ENCODE assay signal across 8 cellular contexts in genomic region chr20:40689943-40690835, GRCh38. TPM values are rescaled to one million over a fixed set of nuclear protein-coding genes. Genes with fewer than 3 reads are reported as not detected.
DNase-seq lines count a peak whose midpoint lies in the region; ATAC-seq and TF ChIP-seq lines count a peak whose summit lies in the region.

No MANE protein-coding gene starts in this region.

- peak overlapping the region; percentile 80 for H3K9ac ChIP-seq in trophoblast cell (ENCODE audit: low read length)

- H2BK5ac ChIP-seq in trophoblast cell (ENCODE audit: low read depth, low read length, poor library complexity) = peak overlapping the region; percentile 57

- H4K91ac ChIP-seq in trophoblast cell (ENCODE audit: low read depth, low read length) = peak overlapping the region; percentile 90

- H2BK12ac ChIP-seq in trophoblast cell (ENCODE audit: low read length) = peak overlapping the region; percentile 83

- no peak overlapping the region for H2AK5ac ChIP-seq in trophoblast cell (ENCODE audit: low read length)

- peaks cover 0 to 13% (median 0%) of the 10 kb centered on the region in 9 donors for H3K36me3 ChIP-seq in heart right ventricle
- H3K36me3 ChIP-seq in trophoblast cell (ENCODE audit: control insufficient read depth in 1 of 2, insufficient read depth in 2 of 2, low read length in 2 of 2) = peaks cover under 1 to 2% of the 10 kb centered on the region in 2 experiments
- no peaks in the 10 kb centered on the region for H3K36me3 ChIP-seq in vagina

- peak overlapping the region; percentile 61 for H4K12ac ChIP-seq in trophoblast cell (ENCODE audit: low read depth, low read length)

- intact Hi-C loops in heart right ventricle (cut with DNase I) (loop anchor here (1.0 to 10.0 kb wide), 19 partner anchors 35 to 1575 kb away; no protein-coding TSS in a partner anchor), vagina (cut with DNase I) (loop anchor here (5.0 to 10.0 kb wide), 3 partner anchors 185 to 803 kb away; no protein-coding TSS in a partner anchor)

- peak in 1 of 2 donors; percentile 21 for TF ChIP-seq POLR2A in vagina (IDR thresholded peaks at IDR 0.05)

- H3K18ac ChIP-seq in trophoblast cell (ENCODE audit: low read length) = peak overlapping the region; percentile 68

- DNase-seq in COLO668 (lab: John Stamatoyannopoulos, UW; ENCODE audit: unreplicated experiment) (peak; percentile 65), Kasumi-1 (lab: John Stamatoyannopoulos, UW) (peak; percentile 45 to 61), SKM-1 (lab: John Stamatoyannopoulos, UW; ENCODE audit: unreplicated experiment) (peak; percentile 28), amniotic epithelial cell (ENCODE audit: low read depth) (peak; percentile 80), heart right ventricle (peak; percentile 90 to 92), trophoblast cell (peak; percentile 83 to 90), vagina (ENCODE audit: extremely low spot score in 2 of 2) (no peak)

- H3K9me3 ChIP-seq in heart right ventricle (no peaks in the 10 kb centered on the region), trophoblast cell (ENCODE audit: insufficient read depth, low read depth, low read length) (peaks cover 9% of the 10 kb centered on the region), vagina (no peaks in the 10 kb centered on the region)

- H3K79me1 ChIP-seq in trophoblast cell (ENCODE audit: low read length) = peaks cover 14% of the 10 kb centered on the region

- H2BK120ac ChIP-seq in trophoblast cell (ENCODE audit: insufficient read depth, low read length, poor library complexity) = peak overlapping the region; percentile 69

- WGBS in heart right ventricle, 2 donors = 1 to 3% methylated on average over 83 to 84 of the region's 84 CpGs
- WGBS in trophoblast cell (ENCODE audit: extremely low coverage, insufficient coverage, insufficient read length) = no CpG with 5 or more reads among the region's 84 CpGs

- peak overlapping the region; percentile 66 for H2AFZ ChIP-seq in trophoblast cell (ENCODE audit: insufficient read depth, low read length, poor library complexity)

- H3K4ac ChIP-seq in trophoblast cell (ENCODE audit: low read depth, low read length) = peak overlapping the region; percentile 51

- H3K14ac ChIP-seq in trophoblast cell (ENCODE audit: low read length) = peak overlapping the region; percentile 83

- no peak overlapping the region for H3K23ac ChIP-seq in trophoblast cell (ENCODE audit: low read length)

- H3K4me1 ChIP-seq in heart right ventricle = peaks cover 4 to 51% (median 33%) of the 10 kb centered on the region in 9 donors
- H3K4me1 ChIP-seq in trophoblast cell (ENCODE audit: control insufficient read depth in 1 of 2, insufficient read depth in 2 of 2, low read length in 2 of 2) = peaks cover 14 to 24% of the 10 kb centered on the region in 2 experiments
- peaks cover 13% of the 10 kb centered on the region for H3K4me1 ChIP-seq in vagina

- ATAC-seq in GM21367 (IDR thresholded peaks at IDR 0.05; ENCODE audit: unreplicated experiment) = peak; percentile 64
- peak; percentile 56 to 85 (median 76) for ATAC-seq in heart right ventricle

- H3K79me2 ChIP-seq in trophoblast cell (ENCODE audit: control insufficient read depth, insufficient read depth, low read length, poor library complexity) = peaks cover 19% of the 10 kb centered on the region

- TF ChIP-seq CTCF in heart right ventricle (IDR thresholded peaks at IDR 0.05) (peak; percentile 74 to 97 (median 95)), vagina (IDR thresholded peaks at IDR 0.05) (peak; percentile 47 to 93 (median 89))

- H3K4me2 ChIP-seq in trophoblast cell (ENCODE audit: low read length) = peak overlapping the region; percentile 83

- peak overlapping the region; percentile 43 for H4K8ac ChIP-seq in trophoblast cell (ENCODE audit: low read depth, low read length)

- H3K27ac ChIP-seq in heart right ventricle = peak overlapping the region; percentile 86 to 99 (median 96)
- peak overlapping the region; percentile 90 for H3K27ac ChIP-seq in trophoblast cell (ENCODE audit: low read depth, low read length)
- H3K27ac ChIP-seq in vagina = peak overlapping the region; percentile 86

- peak overlapping the region; percentile 23 to 74 (median 68) for H3K4me3 ChIP-seq in heart right ventricle
- H3K4me3 ChIP-seq in trophoblast cell (ENCODE audit: low read depth, low read length) = peak overlapping the region; percentile 74
- H3K4me3 ChIP-seq in vagina = peak overlapping the region; percentile 54 to 68

- H3K27me3 ChIP-seq in heart right ventricle = peaks cover 18 to 99% (median 55%) of the 10 kb centered on the region in 7 donors
- H3K27me3 ChIP-seq in trophoblast cell (ENCODE audit: insufficient read depth, low read length) = peaks cover 52% of the 10 kb centered on the region
- no peaks in the 10 kb centered on the region for H3K27me3 ChIP-seq in vagina

RNA-seq across cellular contexts. Expression of gene MAFB, which starts 1.2 kb away (rescaled TPM):
- total RNA-seq in heart right ventricle (10 to 100 TPM in 4 of 10 donors, 1 to 10 TPM in 6; 3.2 to 32.0 (median 7.1) TPM), vagina (80.5 TPM)
- 1 to 10 TPM; 3.8 to 6.4 TPM for polyA plus RNA-seq in heart right ventricle
- polyA plus RNA-seq in trophoblast cell (2013) = 13.0 and 14.8 TPM in 2 replicates

Comparison
In these comparisons a context has a peak if more than half of its experiments do, and no peak if none do; other contexts are left out.
1. DNase-seq: peak in COLO668 (single experiment), Kasumi-1 (2 of 2), SKM-1 (single experiment), amniotic epithelial cell (single experiment), heart right ventricle (2 of 2) and trophoblast cell (2 of 2); none in vagina (0 of 2).
2. Peak in every context shown above with its lines, with median percentiles within 50 percentile points of each other: H3K27ac ChIP-seq and H3K4me3 ChIP-seq.